8 cellular contexts compared by ENCODE assay signal in the genomic region with DNA sequence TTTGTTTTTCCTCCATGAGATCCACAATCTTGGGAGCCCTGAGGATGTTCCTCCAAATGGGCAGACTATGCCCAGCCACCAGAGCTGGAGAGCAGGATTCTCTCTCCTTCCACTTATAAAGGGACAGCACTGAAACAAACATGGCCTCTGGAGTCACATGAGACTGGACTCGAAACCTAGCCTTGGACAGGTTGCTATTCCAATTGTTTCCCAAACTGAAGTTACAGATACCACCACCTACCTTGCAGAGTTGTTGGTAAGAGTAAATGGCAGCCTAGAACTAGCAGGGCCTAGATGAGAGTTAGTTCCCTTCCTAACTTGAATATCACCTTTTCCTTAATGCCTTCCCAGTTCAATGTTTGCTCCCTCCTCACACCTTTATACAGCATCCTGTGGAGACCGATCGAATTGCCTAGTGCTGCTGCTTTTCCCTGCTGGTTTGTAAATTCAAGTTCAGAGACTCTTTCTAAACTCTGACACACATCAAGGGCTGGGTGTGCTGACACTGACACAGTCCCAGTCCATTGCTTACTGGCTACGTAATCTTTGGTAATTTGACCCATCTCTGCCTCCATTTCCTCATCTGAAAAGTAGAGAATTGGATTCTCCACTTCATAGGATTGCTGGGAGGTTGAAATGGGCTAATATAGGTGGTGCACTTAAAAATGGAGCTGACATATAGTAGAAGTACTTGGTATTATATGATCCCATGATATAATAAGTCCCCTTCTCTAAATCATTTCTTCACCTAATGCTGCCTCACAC. TPM values are rescaled to one million over a fixed set of nuclear protein-coding genes. Genes with fewer than 3 reads are reported as not detected.
A peak's percentile ranks its signal among the peaks of the same experiment; 100 is the strongest.
DNase-seq lines count a peak whose midpoint lies in the region; ATAC-seq, FAIRE-seq and TF ChIP-seq lines count a peak whose summit lies in the region.

No MANE protein-coding gene starts in this region.

- H4K20me1 ChIP-seq in GM12878 (ENCODE audit: control insufficient read depth, insufficient read depth): peaks cover 2% of the 10 kb centered on the region; the same call in 1 of the 2 replicates

- peak overlapping the region; percentile 89; the same call in 1 of the 2 replicates for H3K9ac ChIP-seq in GM12878 (ENCODE audit: control insufficient read depth, insufficient read depth, low read length)

- peak overlapping the region; percentile 95 for H3K4me3 ChIP-seq in ACC112 (ENCODE audit: low read depth, low read length)
- no peak overlapping the region for H3K4me3 ChIP-seq in HEK293 (ENCODE audit: low read depth, low read length)
- H3K4me3 ChIP-seq in GM12878: peak overlapping the region; percentile 76
- peak overlapping the region; percentile 9 for H3K4me3 ChIP-seq in naive thymus-derived CD4-positive, alpha-beta T cell (ENCODE audit: low read length)

- H3K4me3 Mint-ChIP-seq in naive thymus-derived CD4-positive, alpha-beta T cell: peak overlapping the region; percentile 39 to 98 (median 94)

- no peak for TF ChIP-seq CTCF in HEK293 (tag by site-specific recombination; IDR thresholded peaks at IDR 0.05)
- no peak for TF ChIP-seq CTCF in GM12878 (IDR thresholded peaks at IDR 0.05 in 2 of 3, conservative IDR thresholded peaks at IDR 0.05 in 1 of 3; ENCODE audit: control insufficient read depth in 2 of 3, extremely low read depth in 1 of 3, insufficient read depth in 1 of 3, low read depth in 3 of 3, low read length in 3 of 3)

- TF ChIP-seq RAD21 in GM12878 (IDR thresholded peaks at IDR 0.05; ENCODE audit: insufficient read depth, low read depth, low read length): no peak

- H3K9me3 ChIP-seq in HEK293 (ENCODE audit: control insufficient read depth, insufficient read depth, low read depth, low read length) (no peaks in the 10 kb centered on the region), GM12878 (replicated peaks; ENCODE audit: control insufficient read depth, insufficient read depth, low read length) (no peaks in the 10 kb centered on the region)
- H3K9me3 ChIP-seq in naive thymus-derived CD4-positive, alpha-beta T cell (ENCODE audit: control insufficient read depth in 2 of 3, low read length in 3 of 3): no peaks in the 10 kb centered on the region

- peak overlapping the region in 6 of 9 donors; percentile 22 to 98 (median 72) for H3K27ac Mint-ChIP-seq in naive thymus-derived CD4-positive, alpha-beta T cell

- BruUV-seq in GM12878 (replicated peaks; lab: Mats Ljungman, UMichigan): no TSS peak

- TF ChIP-seq POLR2A in GM12878 (IDR thresholded peaks at IDR 0.05; ENCODE audit: low read depth, low read length): no peak

- intact Hi-C loops in GM12878 (cut with micrococcal nuclease; ENCODE audit: unreplicated experiment) (no loop called here), left colon (cut with DNase I, micrococcal nuclease) (loop anchor here in 1 of 2 donors (10.0 kb wide), 1 partner anchor 273 kb away; a partner anchor contains a TSS)
- intact Hi-C loops in naive thymus-derived CD4-positive, alpha-beta T cell (cut with micrococcal nuclease): no loop called here

- peak overlapping the region; percentile 98 for H3K4me2 ChIP-seq in GM12878 (ENCODE audit: control insufficient read depth, insufficient read depth)

- in situ Hi-C loops in GM12878 (cut with MboI): no loop called here

- ATAC-seq in GM12878 (no peak), left colon (no peak)
- no peak for ATAC-seq in naive thymus-derived CD4-positive, alpha-beta T cell

- WGBS in GM12878 (ENCODE audit: insufficient coverage, insufficient replicate concordance, low lambda C conversion rate, missing lambda C conversion rate): 97% methylated on average over 4 of the region's 4 CpGs

- SMC1A ChIA-PET in GM12878 (lab: Charles Lee; ENCODE audit: uncharacterized antibody, unreplicated experiment): interaction anchor here (0.9 to 3.9 kb wide), 4 partner anchors 10 to 269 kb away, joined by 3 to 27 read pairs (median 5); a partner anchor contains a TSS

- TF ChIP-seq EP300 in GM12878 (IDR thresholded peaks at IDR 0.05; ENCODE audit: borderline replicate concordance in 1 of 2, control insufficient read depth in 1 of 2, low read depth in 2 of 2, low read length in 2 of 2): no peak

- H2AFZ ChIP-seq in ACC112 (ENCODE audit: low read length, unreplicated experiment): no peak overlapping the region
- no peak overlapping the region for H2AFZ ChIP-seq in GM12878 (ENCODE audit: control insufficient read depth, low read depth, low read length)

- FAIRE-seq in GM12878 (lab: Jason Lieb, UNC): no peak

- POLR2A ChIA-PET in HEK293 (lab: Yijun Ruan, JAX) (interaction anchor here (0.6 to 4.4 kb wide), 9 partner anchors 10 to 270 kb away, joined by 3 to 94 read pairs (median 21); a partner anchor contains a TSS), GM12878 (lab: Charles Lee) (interaction anchor here (0.9 to 5.0 kb wide), 7 partner anchors 7 to 614 kb away, joined by 3 to 110 read pairs (median 3); a partner anchor contains a TSS)
- POLR2A ChIA-PET in naive thymus-derived CD4-positive, alpha-beta T cell (lab: Charles Lee): interaction anchor here (1.2 to 7.3 kb wide), 4 partner anchors 11 to 183 kb away, joined by 4 to 175 read pairs (median 104); a partner anchor contains a TSS

- H3K79me2 ChIP-seq in ACC112 (ENCODE audit: control insufficient read depth, insufficient read depth, low read length, unreplicated experiment): peaks cover 29% of the 10 kb centered on the region
- H3K79me2 ChIP-seq in GM12878 (ENCODE audit: control insufficient read depth, insufficient read depth, low read length): peaks cover 32% of the 10 kb centered on the region

- H3K36me3 ChIP-seq in ACC112 (ENCODE audit: insufficient read depth, low read length): no peaks in the 10 kb centered on the region
- H3K36me3 ChIP-seq in HEK293 (ENCODE audit: control insufficient read depth in 2 of 2, insufficient read depth in 1 of 2, low read length in 2 of 2): peaks cover 6% of the 10 kb centered on the region in 2 experiments; a peak in 2 of 3 replicates
- no peaks in the 10 kb centered on the region; a peak in 1 of 4 replicates for H3K36me3 ChIP-seq in GM12878 (ENCODE audit: control insufficient read depth in 2 of 2, insufficient read depth in 2 of 2, low read length in 1 of 2)
- H3K36me3 ChIP-seq in naive thymus-derived CD4-positive, alpha-beta T cell (ENCODE audit: control insufficient read depth in 2 of 3, insufficient read depth in 3 of 3, low read length in 3 of 3): peaks cover 0 to 14% (median 0%) of the 10 kb centered on the region in 3 experiments

- peaks cover 0 to 20% (median 3%) of the 10 kb centered on the region in 5 donors for H3K36me3 Mint-ChIP-seq in naive thymus-derived CD4-positive, alpha-beta T cell

- CTCF ChIA-PET in HEK293 (lab: Yijun Ruan, JAX) (interaction anchor here (0.6 to 5.8 kb wide), 10 partner anchors 8 to 270 kb away, joined by 3 to 47 read pairs (median 6); a partner anchor contains a TSS), GM12878 (lab: Yijun Ruan, JAX) (interaction anchor here (0.6 to 5.5 kb wide), 10 partner anchors 10 to 191 kb away, joined by 3 to 42 read pairs (median 4); a partner anchor contains a TSS)
- CTCF ChIA-PET in naive thymus-derived CD4-positive, alpha-beta T cell (lab: Charles Lee): interaction anchor here (2.0 kb wide), 1 partner anchor 129 kb away, joined by 5 read pairs; no protein-coding TSS in a partner anchor

- no peaks in the 10 kb centered on the region for H3K4me1 ChIP-seq in ACC112 (ENCODE audit: control insufficient read depth, insufficient read depth, low read length, unreplicated experiment)
- H3K4me1 ChIP-seq in HEK293 (ENCODE audit: control insufficient read depth, insufficient read depth, low read length): peaks cover 7% of the 10 kb centered on the region
- H3K4me1 ChIP-seq in GM12878 (ENCODE audit: control insufficient read depth, insufficient read depth, low read length): no peaks in the 10 kb centered on the region
- peaks cover 23 to 24% of the 10 kb centered on the region in 2 donors for H3K4me1 ChIP-seq in naive thymus-derived CD4-positive, alpha-beta T cell (ENCODE audit: control insufficient read depth in 2 of 2, insufficient read depth in 2 of 2, low read length in 2 of 2)

- peaks cover 32 to 45% (median 39%) of the 10 kb centered on the region in 7 donors for H3K4me1 Mint-ChIP-seq in naive thymus-derived CD4-positive, alpha-beta T cell

- H3K9me3 Mint-ChIP-seq in naive thymus-derived CD4-positive, alpha-beta T cell: no peaks in the 10 kb centered on the region

- no peak overlapping the region; the same call in 1 of the 2 replicates for H3K27ac ChIP-seq in ACC112 (ENCODE audit: low read depth, low read length)
- peak overlapping the region; percentile 25; the same call in 1 of the 2 replicates for H3K27ac ChIP-seq in HEK293 (ENCODE audit: extremely low read depth, low read depth, low read length)
- no peak overlapping the region for H3K27ac ChIP-seq in GM12878 (ENCODE audit: control insufficient read depth, insufficient read depth)
- peak overlapping the region; percentile 85 for H3K27ac ChIP-seq in naive thymus-derived CD4-positive, alpha-beta T cell (ENCODE audit: low read depth, low read length)

- DNase-seq in GM12878 (ENCODE audit: low read depth, low spot score) (no peak), amniotic stem cell (lab: John Stamatoyannopoulos, UW) (no peak), NCI-H526 treated with DMSO at 0.1 percent for 48 hours (lab: John Stamatoyannopoulos, UW) (no peak), left colon (no peak), LoVo (ENCODE audit: low spot score) (no peak)
- no peak for DNase-seq in naive thymus-derived CD4-positive, alpha-beta T cell

- no peaks in the 10 kb centered on the region for H3K27me3 ChIP-seq in ACC112 (ENCODE audit: insufficient read depth, low read length)
- H3K27me3 ChIP-seq in GM12878 (replicated peaks in 1 of 2; ENCODE audit: control insufficient read depth in 2 of 2, insufficient read depth in 2 of 2, low read length in 1 of 2): no peaks in the 10 kb centered on the region
- no peaks in the 10 kb centered on the region for H3K27me3 ChIP-seq in naive thymus-derived CD4-positive, alpha-beta T cell (ENCODE audit: control insufficient read depth in 2 of 2, insufficient read depth in 2 of 2, low read length in 2 of 2)

- RAD21 ChIA-PET in GM12878 (lab: Charles Lee; ENCODE audit: unreplicated experiment): interaction anchor here (0.9 to 5.1 kb wide), 3 partner anchors 12 to 270 kb away, joined by 5 to 69 read pairs (median 8); a partner anchor contains a TSS

- H3K27me3 Mint-ChIP-seq in naive thymus-derived CD4-positive, alpha-beta T cell: no peaks in the 10 kb centered on the region

RNA-seq across cellular contexts. Expression of a gene that starts 2.6 kb away (rescaled TPM):
- total RNA-seq in GM12878 (2013; cell fraction: nucleolus; rRNA removed): 50.0 and 72.4 TPM in 2 replicates
- total RNA-seq in GM12878 (2014; rRNA removed) (123 and 124 TPM in 2 replicates), GM12878 (2014; rRNA removed; fragmentation: Illumina TruSeq; extraction: Trizol) (47.4 and 53.0 TPM in 2 replicates), GM12878 (2021) (88.3 and 96.2 TPM in 2 replicates), left colon (10 to 100 TPM; 53.9 to 61.3 TPM)
- 29.3 TPM for polyA plus RNA-seq in GM12878 (2011; ENCODE audit: low read depth)
- polyA plus RNA-seq in GM12878 (2011; rRNA removed) (66.6 and 74.2 TPM in 2 replicates), GM12878 (2014; fragmentation: Illumina TruSeq; extraction: Trizol) (35.1 and 36.9 TPM in 2 replicates), GM12878 (2014; fragmentation: Nextera tagmentation; extraction: Ambion mirVana) (10 to 100 TPM; 13.3 to 34.9 TPM), GM12878 (2014; rRNA removed) (115 and 123 TPM in 2 replicates), GM12878 (2016; fragmentation: Nextera tagmentation; extraction: Ambion mirVana) (100 to 1,000 TPM; 204 to 208 TPM)
- polyA plus RNA-seq in GM12878 (2011; cell fraction: cytosol; rRNA removed): 102 and 121 TPM in 2 replicates
- polyA plus RNA-seq in GM12878 (2011; cell fraction: nucleus; rRNA removed): 71.5 and 89.8 TPM in 2 replicates
- polyA plus RNA-seq in GM12878 (2012): 62.8 and 64.4 TPM in 2 replicates
- 16.2 and 18.3 TPM in 2 replicates for polyA minus RNA-seq in GM12878 (2011; rRNA and poly(A)+ RNA removed)
- 21.6 and 28.9 TPM in 2 replicates for polyA minus RNA-seq in GM12878 (2011; cell fraction: cytosol; rRNA and poly(A)+ RNA removed)
- 30.7 and 54.2 TPM in 2 replicates for polyA minus RNA-seq in GM12878 (2011; cell fraction: nucleus; rRNA and poly(A)+ RNA removed)
- total RNA-seq in naive thymus-derived CD4-positive, alpha-beta T cell: 100 to 1,000 TPM in 1 of 5 experiments, 10 to 100 TPM in 4; 32.3 to 100 (median 89.5) TPM
- polyA plus RNA-seq in naive thymus-derived CD4-positive, alpha-beta T cell: 100 to 1,000 TPM; 232 to 325 TPM

RNA-seq across cellular contexts. Expression of a gene that starts 10.3 kb away (rescaled TPM):
- 4.5 and 4.6 TPM in 2 replicates for total RNA-seq in GM12878 (2013; cell fraction: nucleolus; rRNA removed)
- 0.45 and 0.76 TPM in 2 replicates for total RNA-seq in GM12878 (2014; rRNA removed)
- total RNA-seq in GM12878 (2014; rRNA removed; fragmentation: Illumina TruSeq; extraction: Trizol): 0.18 and 0.40 TPM in 2 replicates
- 0.85 and 1.1 TPM in 2 replicates for total RNA-seq in GM12878 (2021)
- polyA plus RNA-seq in GM12878 (2011; ENCODE audit: low read depth): 0.25 TPM
- polyA plus RNA-seq in GM12878 (2011; rRNA removed): 1.1 and 1.9 TPM in 2 replicates
- polyA plus RNA-seq in GM12878 (2011; cell fraction: cytosol; rRNA removed): 2.1 and 2.3 TPM in 2 replicates
- 4.0 and 5.1 TPM in 2 replicates for polyA plus RNA-seq in GM12878 (2011; cell fraction: nucleus; rRNA removed)
- polyA plus RNA-seq in GM12878 (2012): 0.91 and 0.95 TPM in 2 replicates
- 0.40 and 0.59 TPM in 2 replicates for polyA plus RNA-seq in GM12878 (2014; fragmentation: Illumina TruSeq; extraction: Trizol)
- under 1 TPM; 0.13 to 0.14 TPM for polyA plus RNA-seq in GM12878 (2014; fragmentation: Nextera tagmentation; extraction: Ambion mirVana)
- polyA plus RNA-seq in GM12878 (2014; rRNA removed): 0.71 and 0.83 TPM in 2 replicates
- under 1 TPM; 0.51 to 0.78 TPM for polyA plus RNA-seq in GM12878 (2016; fragmentation: Nextera tagmentation; extraction: Ambion mirVana)
- polyA minus RNA-seq in GM12878 (2011; rRNA and poly(A)+ RNA removed): 3.7 and 6.0 TPM in 2 replicates
- polyA minus RNA-seq in GM12878 (2011; cell fraction: cytosol; rRNA and poly(A)+ RNA removed): 1.6 TPM in 2 replicates
- 2.7 and 4.2 TPM in 2 replicates for polyA minus RNA-seq in GM12878 (2011; cell fraction: nucleus; rRNA and poly(A)+ RNA removed)
- 1 to 10 TPM in 4 of 5 experiments, under 1 TPM in 1; 0.94 to 3.4 (median 1.4) TPM for total RNA-seq in naive thymus-derived CD4-positive, alpha-beta T cell
- polyA plus RNA-seq in naive thymus-derived CD4-positive, alpha-beta T cell: under 1 TPM; 0.13 to 0.22 TPM
- total RNA-seq in left colon: 10 to 100 TPM; 24.3 to 29.3 TPM

RNA-seq across cellular contexts. Expression of a gene that starts 11.9 kb away (rescaled TPM):
- 21.9 and 23.6 TPM in 2 replicates for total RNA-seq in GM12878 (2013; cell fraction: nucleolus; rRNA removed)
- 19.0 and 25.4 TPM in 2 replicates for total RNA-seq in GM12878 (2014; rRNA removed)
- 24.6 and 25.0 TPM in 2 replicates for total RNA-seq in GM12878 (2014; rRNA removed; fragmentation: Illumina TruSeq; extraction: Trizol)
- total RNA-seq in GM12878 (2021): 22.9 and 24.6 TPM in 2 replicates
- 17.4 TPM for polyA plus RNA-seq in GM12878 (2011; ENCODE audit: low read depth)
- 34.1 and 38.0 TPM in 2 replicates for polyA plus RNA-seq in GM12878 (2011; rRNA removed)
- polyA plus RNA-seq in GM12878 (2011; cell fraction: cytosol; rRNA removed): 25.6 and 26.9 TPM in 2 replicates
- 21.2 and 24.6 TPM in 2 replicates for polyA plus RNA-seq in GM12878 (2011; cell fraction: nucleus; rRNA removed)
- 19.9 and 24.3 TPM in 2 replicates for polyA plus RNA-seq in GM12878 (2012)
- 30.2 and 30.9 TPM in 2 replicates for polyA plus RNA-seq in GM12878 (2014; fragmentation: Illumina TruSeq; extraction: Trizol)
- polyA plus RNA-seq in GM12878 (2014; fragmentation: Nextera tagmentation; extraction: Ambion mirVana): 10 to 100 TPM; 47.3 to 50.3 TPM
- 21.8 and 22.6 TPM in 2 replicates for polyA plus RNA-seq in GM12878 (2014; rRNA removed)
- polyA plus RNA-seq in GM12878 (2016; fragmentation: Nextera tagmentation; extraction: Ambion mirVana): 10 to 100 TPM; 41.9 to 48.9 TPM
- polyA minus RNA-seq in GM12878 (2011; rRNA and poly(A)+ RNA removed): 21.1 and 25.5 TPM in 2 replicates
- polyA minus RNA-seq in GM12878 (2011; cell fraction: cytosol; rRNA and poly(A)+ RNA removed): 6.5 and 9.5 TPM in 2 replicates
- polyA minus RNA-seq in GM12878 (2011; cell fraction: nucleus; rRNA and poly(A)+ RNA removed): 8.0 and 11.0 TPM in 2 replicates
- 10 to 100 TPM; 16.5 to 33.2 (median 21.5) TPM for total RNA-seq in naive thymus-derived CD4-positive, alpha-beta T cell
- 10 to 100 TPM; 41.1 to 51.5 TPM for polyA plus RNA-seq in naive thymus-derived CD4-positive, alpha-beta T cell
- total RNA-seq in left colon: 10 to 100 TPM; 14.9 to 16.8 TPM

RNA-seq across cellular contexts. Expression of a gene that starts 58.3 kb away (rescaled TPM):
- 15.1 and 16.9 TPM in 2 replicates for total RNA-seq in GM12878 (2013; cell fraction: nucleolus; rRNA removed)
- total RNA-seq in GM12878 (2014; rRNA removed): 18.2 and 19.5 TPM in 2 replicates
- 17.3 and 17.9 TPM in 2 replicates for total RNA-seq in GM12878 (2014; rRNA removed; fragmentation: Illumina TruSeq; extraction: Trizol)
- total RNA-seq in GM12878 (2021): 25.2 and 29.1 TPM in 2 replicates
- polyA plus RNA-seq in GM12878 (2011; ENCODE audit: low read depth): 9.3 TPM
- 21.9 and 25.7 TPM in 2 replicates for polyA plus RNA-seq in GM12878 (2011; rRNA removed)
- 24.2 and 28.7 TPM in 2 replicates for polyA plus RNA-seq in GM12878 (2011; cell fraction: cytosol; rRNA removed)
- polyA plus RNA-seq in GM12878 (2011; cell fraction: nucleus; rRNA removed): 12.0 and 13.2 TPM in 2 replicates
- 12.9 and 13.2 TPM in 2 replicates for polyA plus RNA-seq in GM12878 (2012)
- polyA plus RNA-seq in GM12878 (2014; fragmentation: Illumina TruSeq; extraction: Trizol): 25.5 and 30.2 TPM in 2 replicates
- polyA plus RNA-seq in GM12878 (2014; fragmentation: Nextera tagmentation; extraction: Ambion mirVana): 1 to 10 TPM; 7.8 to 8.9 TPM
- polyA plus RNA-seq in GM12878 (2014; rRNA removed): 19.4 and 24.3 TPM in 2 replicates
- polyA plus RNA-seq in GM12878 (2016; fragmentation: Nextera tagmentation; extraction: Ambion mirVana): 10 to 100 TPM; 11.7 to 18.7 TPM
- polyA minus RNA-seq in GM12878 (2011; rRNA and poly(A)+ RNA removed): 27.9 and 33.5 TPM in 2 replicates
- 8.9 and 10.0 TPM in 2 replicates for polyA minus RNA-seq in GM12878 (2011; cell fraction: cytosol; rRNA and poly(A)+ RNA removed)
- 7.4 and 7.7 TPM in 2 replicates for polyA minus RNA-seq in GM12878 (2011; cell fraction: nucleus; rRNA and poly(A)+ RNA removed)
- total RNA-seq in naive thymus-derived CD4-positive, alpha-beta T cell: 10 to 100 TPM; 11.2 to 35.6 (median 15.7) TPM
- 10 to 100 TPM; 14.3 to 20.7 TPM for polyA plus RNA-seq in naive thymus-derived CD4-positive, alpha-beta T cell
- 10 to 100 TPM; 39.3 to 39.6 TPM for total RNA-seq in left colon

Comparison
In these comparisons a context has a peak if more than half of its experiments do, and no peak if none do; other contexts are left out.
1. H3K27ac ChIP-seq: peak in HEK293 (single experiment) and naive thymus-derived CD4-positive, alpha-beta T cell (single experiment); none in ACC112 (single experiment) and GM12878 (single experiment).
2. RNA of a gene that starts 10.3 kb away (total RNA-seq): 24.3 to 29.3 TPM in left colon; 0.94 to 3.4 TPM in naive thymus-derived CD4-positive, alpha-beta T cell and 0.18 to 4.6 TPM in GM12878; every median in the first group is over 4 times any median in the second.